30 cellular contexts compared by ENCODE assay signal in genomic region chr5:40452874-40453624, GRCh38.
"Had no signal": no experiment of that assay in that cellular context is flagged by ENCODE, and none has a peak within 500 bp of the region (broad histone marks: within the 10 kb centered on the region; RNA-seq: fewer than 3 reads in every experiment).

No MANE protein-coding gene starts in this region.

- H3K27ac Mint-ChIP-seq: activated naive CD4-positive, alpha-beta T cell treated with anti-CD3 and anti-CD28 coated beads for 36 hours; activated naive CD8-positive, alpha-beta T cell treated with anti-CD3 and anti-CD28 coated beads, Interleukin-2, amount 10 ng/mL, durations not matched to agents 7 days and 5 days; activated T-helper 1 cell treated with anti-CD3 and anti-CD28 coated beads, Interleukin-12 subunit alpha, Interleukin-12 subunit beta, Interleukin-2, Interleukin-4 antibody, amounts not matched to agents 30 ng/mL and 10 ng/mL and 1 ng/mL, durations not matched to agents 14 hours and 24 hours and 36 hours; mesothelial cell of epicardium; neural progenitor cell; T-helper 17 cell had no signal

- H3K27ac ChIP-seq: gastroesophageal sphincter, hepatocyte, neural progenitor cell, right atrium auricular region, thoracic aorta had no signal

- H3K4me3 ChIP-seq: gastroesophageal sphincter, hepatocyte, neural progenitor cell, right atrium auricular region, smooth muscle cell, thoracic aorta had no signal

- H3K36me3 ChIP-seq: gastroesophageal sphincter, neural progenitor cell, right atrium auricular region, thoracic aorta had no signal

- H3K27me3 Mint-ChIP-seq: activated naive CD8-positive, alpha-beta T cell treated with anti-CD3 and anti-CD28 coated beads, Interleukin-2, amount 10 ng/mL, durations not matched to agents 7 days and 5 days; naive thymus-derived CD4-positive, alpha-beta T cell; T-helper 17 cell had no signal

- ATAC-seq: gastroesophageal sphincter; left colon; naive thymus-derived CD4-positive, alpha-beta T cell; T-helper 17 cell had no signal

- H3K9me3 ChIP-seq: gastroesophageal sphincter, thoracic aorta had no signal

- H3K27me3 ChIP-seq: gastroesophageal sphincter, hepatocyte, neural progenitor cell, right atrium auricular region had no signal

- H3K36me3 Mint-ChIP-seq: neural progenitor cell had no signal

- H3K4me3 Mint-ChIP-seq: activated naive CD4-positive, alpha-beta T cell treated with anti-CD3 and anti-CD28 coated beads for 36 hours; activated naive CD8-positive, alpha-beta T cell treated with anti-CD3 and anti-CD28 coated beads, Interleukin-2, amount 10 ng/mL, durations not matched to agents 7 days and 5 days; activated T-helper 1 cell treated with anti-CD3 and anti-CD28 coated beads, Interleukin-12 subunit alpha, Interleukin-12 subunit beta, Interleukin-2, Interleukin-4 antibody, amounts not matched to agents 30 ng/mL and 10 ng/mL and 1 ng/mL, durations not matched to agents 14 hours and 24 hours and 36 hours; mesothelial cell of epicardium; naive thymus-derived CD4-positive, alpha-beta T cell; neural progenitor cell; T-helper 17 cell had no signal

- H3K4me1 Mint-ChIP-seq: activated naive CD8-positive, alpha-beta T cell treated with anti-CD3 and anti-CD28 coated beads, Interleukin-2, amount 10 ng/mL, durations not matched to agents 7 days and 5 days; naive thymus-derived CD4-positive, alpha-beta T cell; neural progenitor cell; T-helper 17 cell had no signal

- DNase-seq: activated CD4-positive, alpha-beta T cell treated with anti-CD3 and anti-CD28 coated beads, Interleukin-2, amount 50 U/mL, for 1 hour; activated CD4-positive, CD25-positive, alpha-beta regulatory T cell treated with anti-CD3 and anti-CD28 coated beads, Interleukin-2, amount 50 U/mL, for 72 hours; activated effector memory CD4-positive, alpha-beta T cell treated with anti-CD3 and anti-CD28 coated beads, Interleukin-2, amount 50 U/mL, for 16 hours; activated naive CD4-positive, alpha-beta T cell treated with anti-CD3 and anti-CD28 coated beads for 36 hours; activated naive CD8-positive, alpha-beta T cell treated with anti-CD3 and anti-CD28 coated beads, Interleukin-2, amount 10 ng/mL, durations not matched to agents 7 days and 5 days; activated T-cell treated with anti-CD3 and anti-CD28 coated beads, Interleukin-2, amount 50 U/mL, for 1 hour; amniotic stem cell; caudate nucleus; cortex of kidney; left colon; naive thymus-derived CD4-positive, alpha-beta T cell; stimulated activated CD4-positive, alpha-beta T cell treated with anti-CD3 and anti-CD28 coated beads, Interleukin-1b, Interleukin-23, amount 100 ng/mL, for 48 hours; stimulated activated CD4-positive, alpha-beta T cell treated with anti-CD3 and anti-CD28 coated beads, Interleukin-4, amount 100 ng/mL, for 4 hours; stimulated activated CD8-positive, alpha-beta memory T cell treated with anti-CD3 and anti-CD28 coated beads, Interleukin-4, amount 100 ng/mL, for 48 hours; stimulated activated naive CD4-positive, alpha-beta T cell; T-helper 17 cell; T1000; trophoblast cell had no signal

- FAIRE-seq: astrocyte, endothelial cell of umbilical vein, keratinocyte, urothelium cell line had no signal

- H3K4me1 ChIP-seq: gastroesophageal sphincter, right atrium auricular region had no signal
